In the genomic region with DNA sequence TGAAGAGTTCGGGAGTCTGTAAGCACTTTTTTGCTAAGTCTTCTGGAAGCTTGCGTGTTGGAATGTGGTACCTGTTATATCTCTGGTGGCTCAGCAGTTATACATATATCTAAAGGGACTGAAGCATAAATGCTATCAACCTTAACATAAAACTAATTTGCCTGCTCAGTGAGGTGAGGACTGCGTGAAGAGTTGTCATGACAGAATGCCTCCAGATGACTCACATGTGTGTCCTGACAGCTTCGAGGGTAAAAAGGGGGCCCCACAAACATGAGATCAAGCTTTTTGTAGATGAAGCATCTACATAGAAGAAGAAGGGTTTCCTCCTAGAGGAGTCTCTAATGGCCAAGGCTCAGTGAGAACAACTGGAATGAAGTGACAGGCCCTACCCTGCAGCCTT, we compare ENCODE assay signal across 18 cellular contexts.
DNase-seq lines count a peak whose midpoint lies in the region; ATAC-seq and TF ChIP-seq lines count a peak whose summit lies in the region.
"Had no signal": no experiment of that assay in that cellular context is flagged by ENCODE, and none has a peak within 500 bp of the region (broad histone marks: within the 10 kb centered on the region; RNA-seq: fewer than 3 reads in every experiment).

No MANE protein-coding gene starts in this region.

- H3K9me3 ChIP-seq in OCI-LY7 (ENCODE audit: low read length): no peaks in the 10 kb centered on the region
- H3K9me3 ChIP-seq: neutrophil had no signal

- H2AFZ ChIP-seq in OCI-LY7 (ENCODE audit: low read length): no peak overlapping the region

- no peaks in the 10 kb centered on the region for H3K36me3 Mint-ChIP-seq in activated B cell treated with CpG ODN at 0.5 μM for 24 hours (ENCODE audit: low read depth)
- H3K36me3 Mint-ChIP-seq: activated naive CD4-positive, alpha-beta T cell treated with anti-CD3 and anti-CD28 coated beads, Interleukin-2, amount 50 U/mL, for 72 hours had no signal

- no peaks in the 10 kb centered on the region for H3K79me2 ChIP-seq in OCI-LY7 (ENCODE audit: insufficient read depth, low read depth, low read length)

- no peak overlapping the region for H3K27ac ChIP-seq in OCI-LY7 (ENCODE audit: low read depth, low read length, poor library complexity, severe bottlenecking)
- H3K27ac ChIP-seq: neutrophil had no signal

- no peaks in the 10 kb centered on the region for H4K20me1 ChIP-seq in OCI-LY7 (ENCODE audit: insufficient read depth, low read length)

- TF ChIP-seq CTCF in activated B cell treated with CpG ODN at 0.5 μM for 24 hours (IDR thresholded peaks at IDR 0.05) (no peak), OCI-LY7 (conservative IDR thresholded peaks at IDR 0.05; ENCODE audit: low read length) (no peak)

- intact Hi-C loops in activated B cell treated with CpG ODN at 0.5 μM for 24 hours (cut with micrococcal nuclease) (no loop called here), OCI-LY7 (cut with micrococcal nuclease; ENCODE audit: unreplicated experiment) (no loop called here)

- no peak overlapping the region for H3K4me2 ChIP-seq in OCI-LY7 (ENCODE audit: low read length)

- BruUV-seq in OCI-LY7 (replicated peaks; lab: Mats Ljungman, UMichigan): no TSS peak

- POLR2A ChIA-PET in activated B cell treated with CpG ODN at 0.5 μM for 24 hours (lab: Charles Lee) (no interaction called here), OCI-LY7 (lab: Charles Lee) (interaction anchor here (0.6 kb wide), 3 partner anchors 26 to 104 kb away, joined by 3 to 4 read pairs (median 4); no protein-coding TSS in a partner anchor)

- no peaks in the 10 kb centered on the region for H3K36me3 ChIP-seq in OCI-LY7 (ENCODE audit: insufficient read depth, low read length)
- H3K36me3 ChIP-seq: neutrophil had no signal

- H3K27ac Mint-ChIP-seq in activated B cell treated with CpG ODN at 0.5 μM for 24 hours: no peak overlapping the region
- H3K27ac Mint-ChIP-seq: activated T-cell treated with anti-CD3 and anti-CD28 coated beads, Interleukin-2, amount 50 U/mL, for 24 hours; CD4-positive, alpha-beta T cell; stimulated activated naive CD8-positive, alpha-beta T cell treated with anti-CD3 and anti-CD28 coated beads, Interleukin-15, Interleukin-2, amounts not matched to agents 100 ng/mL and 50 ng/mL, for 24 hours had no signal

- no peaks in the 10 kb centered on the region for H3K9me2 ChIP-seq in OCI-LY7 (ENCODE audit: insufficient read depth, low read length)

- peaks cover 5% of the 10 kb centered on the region for H3K4me1 ChIP-seq in OCI-LY7 (ENCODE audit: insufficient read depth, low read length, poor library complexity, severe bottlenecking)

- CTCF ChIA-PET in activated B cell treated with CpG ODN at 0.5 μM for 24 hours (lab: Charles Lee) (interaction anchor here (1.0 kb wide), 1 partner anchor 26 kb away, joined by 3 read pairs; no protein-coding TSS in a partner anchor), OCI-LY7 (lab: Charles Lee; ENCODE audit: unreplicated experiment) (no interaction called here)

- no peaks in the 10 kb centered on the region for H3K9me3 Mint-ChIP-seq in activated B cell treated with CpG ODN at 0.5 μM for 24 hours
- H3K9me3 Mint-ChIP-seq: activated naive CD4-positive, alpha-beta T cell treated with anti-CD3 and anti-CD28 coated beads, Interleukin-2, amount 50 U/mL, for 72 hours; CD4-positive, alpha-beta T cell; stimulated activated naive CD8-positive, alpha-beta T cell treated with anti-CD3 and anti-CD28 coated beads, Interleukin-15, Interleukin-2, amounts not matched to agents 100 ng/mL and 50 ng/mL, for 24 hours had no signal

- DNase-seq in ELR (ENCODE audit: low read depth) (peak; percentile 10), activated B cell treated with CpG ODN at 0.5 μM for 24 hours (no peak), mucosa of gallbladder (ENCODE audit: low spot score) (no peak), OCI-LY7 (ENCODE audit: low spot score) (no peak)
- DNase-seq in stimulated activated CD4-positive, alpha-beta T cell treated with anti-CD3 and anti-CD28 coated beads, Interleukin-15, amount 100 ng/mL, for 24 hours: no peak
- DNase-seq: activated CD4-positive, alpha-beta T cell treated with anti-CD3 and anti-CD28 coated beads, Interleukin-2, amount 50 U/mL, for 48 hours; activated T-cell treated with anti-CD3 and anti-CD28 coated beads, Interleukin-2, amount 50 U/mL, for 24 hours; CD4-positive, alpha-beta T cell; NCI-H345; right cardiac atrium; SW 1271 had no signal

- H3K4me1 Mint-ChIP-seq in activated B cell treated with CpG ODN at 0.5 μM for 24 hours: peaks cover 19% of the 10 kb centered on the region

- H3K27me3 Mint-ChIP-seq in activated B cell treated with CpG ODN at 0.5 μM for 24 hours: no peaks in the 10 kb centered on the region
- H3K27me3 Mint-ChIP-seq: CD4-positive, alpha-beta T cell; stimulated activated naive CD8-positive, alpha-beta T cell treated with anti-CD3 and anti-CD28 coated beads, Interleukin-15, Interleukin-2, amounts not matched to agents 100 ng/mL and 50 ng/mL, for 24 hours had no signal

- H3K4me3 Mint-ChIP-seq in activated B cell treated with CpG ODN at 0.5 μM for 24 hours: no peak overlapping the region
- H3K4me3 Mint-ChIP-seq: activated T-cell treated with anti-CD3 and anti-CD28 coated beads, Interleukin-2, amount 50 U/mL, for 24 hours; CD4-positive, alpha-beta T cell; stimulated activated naive CD8-positive, alpha-beta T cell treated with anti-CD3 and anti-CD28 coated beads, Interleukin-15, Interleukin-2, amounts not matched to agents 100 ng/mL and 50 ng/mL, for 24 hours had no signal

- H3K4me3 ChIP-seq in OCI-LY7 (ENCODE audit: low read depth, low read length, poor library complexity, severe bottlenecking): no peak overlapping the region

- ATAC-seq in GM19035 (IDR thresholded peaks at IDR 0.05; ENCODE audit: unreplicated experiment) (peak; percentile 56), HG03342 (IDR thresholded peaks at IDR 0.05; ENCODE audit: unreplicated experiment) (peak; percentile 53), activated B cell treated with CpG ODN at 0.5 μM for 24 hours (ENCODE audit: low read depth) (peak; percentile 87), HG03460 (IDR thresholded peaks at IDR 0.05; ENCODE audit: unreplicated experiment) (no peak)
- ATAC-seq: activated naive CD4-positive, alpha-beta T cell treated with anti-CD3 and anti-CD28 coated beads, Interleukin-2, amount 50 U/mL, for 72 hours; HCT116; right cardiac atrium had no signal
